13 cellular contexts compared by ENCODE assay signal in genomic region chr5:96745844-96746531, GRCh38.
DNase-seq lines count a peak whose midpoint lies in the region; ATAC-seq and TF ChIP-seq lines count a peak whose summit lies in the region.
"Had no signal": no experiment of that assay in that cellular context is flagged by ENCODE, and none has a peak within 500 bp of the region (broad histone marks: within the 10 kb centered on the region; RNA-seq: fewer than 3 reads in every experiment).

No MANE protein-coding gene starts in this region.

- peaks cover 0 to 100% (median 100%) of the 10 kb centered on the region in 9 donors for H3K36me3 ChIP-seq in heart left ventricle

- no peaks in the 10 kb centered on the region for H3K9me3 ChIP-seq in heart left ventricle
- H3K9me3 ChIP-seq in T-helper 17 cell (ENCODE audit: control insufficient read depth, low read length, poor library complexity, severe bottlenecking) = no peaks in the 10 kb centered on the region
- H3K9me3 ChIP-seq: upper lobe of right lung had no signal

- peak in 1 of 4 donors; percentile 2 for ATAC-seq in heart left ventricle
- ATAC-seq in left ventricle myocardium superior = no peak
- no peak for ATAC-seq in T-helper 17 cell
- ATAC-seq: upper lobe of right lung had no signal

- peaks cover 7% of the 10 kb centered on the region for H3K4me1 Mint-ChIP-seq in T-helper 17 cell
- peaks cover 21% of the 10 kb centered on the region for H3K4me1 Mint-ChIP-seq in type B pancreatic cell (ENCODE audit: unreplicated experiment)

- intact Hi-C loops in heart left ventricle (cut with DNase I) = loop anchor here in 2 of 10 donors (5.0 to 10.0 kb wide), 2 partner anchors 44 to 131 kb away; no protein-coding TSS in a partner anchor
- intact Hi-C loops in left ventricle myocardium superior (cut with micrococcal nuclease) = no loop called here

- no peak for TF ChIP-seq POLR2A in heart left ventricle (IDR thresholded peaks at IDR 0.05)

- no peaks in the 10 kb centered on the region for H3K27me3 ChIP-seq in heart left ventricle
- H3K27me3 ChIP-seq: upper lobe of right lung had no signal

- DNase-seq in heart left ventricle (no peak), left ventricle myocardium superior (no peak), T-helper 17 cell (no peak), iris pigment epithelial cell (ENCODE audit: low read depth) (peak; percentile 17), type B pancreatic cell (ENCODE audit: extremely low spot score, unreplicated experiment) (no peak), NCI-H2196 treated with DMSO at 0.1 percent for 48 hours (lab: John Stamatoyannopoulos, UW; ENCODE audit: unreplicated experiment) (no peak), COLO829 (ENCODE audit: low spot score) (no peak)
- no peak for DNase-seq in stimulated activated CD4-positive, alpha-beta T cell treated with anti-CD3 and anti-CD28 coated beads, Interleukin-2, amount 100 ng/mL, for 24 hours
- DNase-seq: caudate nucleus; HCEC 1CT; NCI-H1048; stimulated activated CD4-positive, alpha-beta T cell treated with anti-CD3 and anti-CD28 coated beads, Interleukin-4, amount 100 ng/mL, for 24 hours; upper lobe of right lung had no signal

- H3K4me3 Mint-ChIP-seq in T-helper 17 cell = no peak overlapping the region
- H3K4me3 Mint-ChIP-seq in type B pancreatic cell = peak overlapping the region; percentile 21

- 38 to 43% (median 40%) methylated on average over 5 of the region's 5 CpGs for WGBS in heart left ventricle, 4 donors

- peaks cover 14% of the 10 kb centered on the region for H3K36me3 Mint-ChIP-seq in T-helper 17 cell (ENCODE audit: low read depth)
- peaks cover 58% of the 10 kb centered on the region for H3K36me3 Mint-ChIP-seq in type B pancreatic cell

- no peaks in the 10 kb centered on the region for H3K27me3 Mint-ChIP-seq in T-helper 17 cell
- no peaks in the 10 kb centered on the region for H3K27me3 Mint-ChIP-seq in type B pancreatic cell

- H3K4me3 ChIP-seq in heart left ventricle = no peak overlapping the region
- H3K4me3 ChIP-seq: upper lobe of right lung had no signal

- peaks cover 0 to 75% (median 49%) of the 10 kb centered on the region in 12 donors for H3K4me1 ChIP-seq in heart left ventricle

- TF ChIP-seq CTCF in heart left ventricle (IDR thresholded peaks at IDR 0.05) (no peak), type B pancreatic cell (conservative IDR thresholded peaks at IDR 0.05) (no peak)

- H3K27ac Mint-ChIP-seq in T-helper 17 cell = peak overlapping the region; percentile 75
- peak overlapping the region; percentile 37 for H3K27ac Mint-ChIP-seq in type B pancreatic cell

- H3K27ac ChIP-seq in heart left ventricle = peak overlapping the region in 11 of 12 donors; percentile 3 to 88 (median 73)
- H3K27ac ChIP-seq: upper lobe of right lung had no signal

- H3K9me3 Mint-ChIP-seq in type B pancreatic cell = no peaks in the 10 kb centered on the region
